25 cellular contexts compared by ENCODE assay signal in genomic region chr17:74152591-74153455, GRCh38. TPM values are rescaled to one million over a fixed set of nuclear protein-coding genes. Genes with fewer than 3 reads are reported as not detected.
DNase-seq lines count a peak whose midpoint lies in the region; ATAC-seq and TF ChIP-seq lines count a peak whose summit lies in the region.
"Had no signal": no experiment of that assay in that cellular context is flagged by ENCODE, and none has a peak within 500 bp of the region (broad histone marks: within the 10 kb centered on the region; RNA-seq: fewer than 3 reads in every experiment).

No MANE protein-coding gene starts in this region.

- H3K9me3 ChIP-seq in H9 (ENCODE audit: control insufficient read depth, low read depth, low read length) (no peaks in the 10 kb centered on the region), colonic mucosa (no peaks in the 10 kb centered on the region), thyroid gland (no peaks in the 10 kb centered on the region)
- H3K9me3 ChIP-seq in CD8-positive, alpha-beta memory T cell (ENCODE audit: low read length) = no peaks in the 10 kb centered on the region
- H3K9me3 ChIP-seq: HAP-1, prostate gland had no signal

- H2BK15ac ChIP-seq in H9 (ENCODE audit: low read depth, low read length) = no peak overlapping the region

- H3K9ac ChIP-seq in H9 (ENCODE audit: extremely low read depth, insufficient read length, low read length) (no peak overlapping the region), colonic mucosa (ENCODE audit: low read depth in 2 of 2, low read length in 2 of 2) (no peak overlapping the region)

- H3K4me1 Mint-ChIP-seq in H9 (peaks cover 11 to 27% of the 10 kb centered on the region in 2 experiments), CD14-positive monocyte (no peaks in the 10 kb centered on the region)
- no peaks in the 10 kb centered on the region for H3K4me1 Mint-ChIP-seq in CD8-positive, alpha-beta memory T cell
- H3K4me1 Mint-ChIP-seq: immature natural killer cell, memory B cell had no signal

- CTCF ChIA-PET in CD8-positive, alpha-beta memory T cell (lab: Charles Lee) = no interaction called here

- H3K23me2 ChIP-seq in H9 (ENCODE audit: insufficient read length, low read depth, low read length, poor library complexity, severe bottlenecking) = no peaks in the 10 kb centered on the region

- no peak overlapping the region for H3K4ac ChIP-seq in H9 (ENCODE audit: low read depth, low read length)

- no peak overlapping the region for H2BK120ac ChIP-seq in H9 (ENCODE audit: low read depth, low read length, poor library complexity, severe bottlenecking)

- H3K9me3 Mint-ChIP-seq in H9 (no peaks in the 10 kb centered on the region; a peak in 1 of 5 replicates), CD14-positive monocyte (no peaks in the 10 kb centered on the region)
- no peaks in the 10 kb centered on the region for H3K9me3 Mint-ChIP-seq in CD8-positive, alpha-beta memory T cell
- H3K9me3 Mint-ChIP-seq: dendritic cell treated with granulocyte-macrophage colony-stimulating factor and Interleukin-4, amounts not matched to agents 40 ng/mL and 50 ng/mL, for 4 days; memory B cell; natural killer cell treated with Interleukin-12 subunit alpha and Interleukin-12 subunit beta and Interleukin-15 and Interleukin-18, amount 100 ng/mL, for 72 hours; type B pancreatic cell had no signal

- no peak overlapping the region for H4K91ac ChIP-seq in H9 (ENCODE audit: insufficient read length, low read depth, low read length)

- H3T11ph ChIP-seq in H9 (ENCODE audit: low read length) = no peak overlapping the region

- TF ChIP-seq CTCF in H9 (conservative IDR thresholded peaks at IDR 0.05) (no peak), colonic mucosa (IDR thresholded peaks at IDR 0.05) (no peak), thyroid gland (IDR thresholded peaks at IDR 0.05) (no peak), CD14-positive monocyte (IDR thresholded peaks at IDR 0.05) (no peak)

- POLR2A ChIA-PET in CD8-positive, alpha-beta memory T cell (lab: Charles Lee) = no interaction called here

- no peak overlapping the region for H3K4me2 ChIP-seq in H9 (ENCODE audit: insufficient read depth, insufficient read length, low read length)

- H3K14ac ChIP-seq in H9 (ENCODE audit: insufficient read depth, low read length) = no peak overlapping the region; the same call in 1 of the 2 replicates

- no peak overlapping the region for H3K56ac ChIP-seq in H9 (ENCODE audit: insufficient read length, low read depth, low read length)

- H4K8ac ChIP-seq in H9 (replicated peaks; ENCODE audit: insufficient read length, low read depth, low read length) = no peak overlapping the region

- no peak overlapping the region for H4K5ac ChIP-seq in H9 (ENCODE audit: insufficient read length, low read depth, low read length)

- H3K36me3 Mint-ChIP-seq in H9 (ENCODE audit: insufficient read depth in 1 of 3, low read depth in 3 of 3) (peaks cover 0 to 2% (median 0%) of the 10 kb centered on the region in 3 experiments; a peak in 1 of 7 replicates), CD14-positive monocyte (no peaks in the 10 kb centered on the region)
- no peaks in the 10 kb centered on the region for H3K36me3 Mint-ChIP-seq in CD8-positive, alpha-beta memory T cell
- H3K36me3 Mint-ChIP-seq: activated naive CD8-positive, alpha-beta T cell; brain; immature natural killer cell; memory B cell; natural killer cell treated with Interleukin-12 subunit alpha and Interleukin-12 subunit beta and Interleukin-15 and Interleukin-18, amount 100 ng/mL, for 72 hours; type B pancreatic cell had no signal

- H2AK5ac ChIP-seq in H9 (ENCODE audit: insufficient read length, low read length) = no peak overlapping the region

- H2BK12ac ChIP-seq in H9 (ENCODE audit: insufficient read length, low read depth, low read length) = no peak overlapping the region

- H3K23ac ChIP-seq in H9 (ENCODE audit: insufficient read length, low read depth, low read length) = no peak overlapping the region

- no peak overlapping the region for H2BK5ac ChIP-seq in H9 (ENCODE audit: insufficient read length, low read length)

- no peak for ATAC-seq in HG02571 (IDR thresholded peaks at IDR 0.05; ENCODE audit: unreplicated experiment)
- ATAC-seq: stimulated activated naive CD8-positive, alpha-beta T cell treated with anti-CD3 and anti-CD28 coated beads, Interleukin-15, Interleukin-2, amounts not matched to agents 100 U/mL and 50 U/mL, for 24 hours had no signal

- no peaks in the 10 kb centered on the region for H3K79me2 ChIP-seq in H9 (ENCODE audit: insufficient read depth, low read length)

- no peaks in the 10 kb centered on the region for H3K27me3 ChIP-seq in H9 (ENCODE audit: insufficient read depth, low read length)
- no peaks in the 10 kb centered on the region for H3K27me3 ChIP-seq in colonic mucosa
- no peaks in the 10 kb centered on the region for H3K27me3 ChIP-seq in thyroid gland
- no peaks in the 10 kb centered on the region for H3K27me3 ChIP-seq in CD8-positive, alpha-beta memory T cell (ENCODE audit: insufficient read depth, low read length, poor library complexity, severe bottlenecking)

- H3K27ac ChIP-seq in H9 (ENCODE audit: insufficient read length, low read depth, low read length) (no peak overlapping the region), colonic mucosa (no peak overlapping the region), thyroid gland (no peak overlapping the region)
- no peak overlapping the region for H3K27ac ChIP-seq in CD8-positive, alpha-beta memory T cell (ENCODE audit: low read depth, low read length)
- H3K27ac ChIP-seq: epithelial cell of prostate, prostate gland had no signal

- peak; percentile 68 for DNase-seq in D341Med (ENCODE audit: low spot score)
- peak; percentile 26 for DNase-seq in H9
- DNase-seq in colonic mucosa = peak; percentile 12
- peak; percentile 72 for DNase-seq in mesenteric fat pad (ENCODE audit: low spot score)
- no peak for DNase-seq in thyroid gland
- no peak for DNase-seq in CD14-positive monocyte (ENCODE audit: low spot score)
- DNase-seq in CD8-positive, alpha-beta memory T cell = no peak
- DNase-seq: activated CD4-positive, alpha-beta T cell treated with anti-CD3 and anti-CD28 coated beads, Interleukin-2, amount 50 U/mL, for 1 hour; activated T-cell treated with anti-CD3 and anti-CD28 coated beads, Interleukin-2, amount 50 U/mL, for 48 hours; C1 segment of cervical spinal cord; DND-41; immature natural killer cell; NCI-H187 treated with DMSO at 0.1 percent for 48 hours; NCI-H526 treated with DMSO at 0.1 percent for 48 hours; stimulated activated naive CD8-positive, alpha-beta T cell treated with anti-CD3 and anti-CD28 coated beads, Interleukin-15, Interleukin-2, amounts not matched to agents 100 U/mL and 50 U/mL, for 24 hours had no signal

- no peak overlapping the region for H3K27ac Mint-ChIP-seq in H9
- H3K27ac Mint-ChIP-seq in CD14-positive monocyte = no peak overlapping the region
- H3K27ac Mint-ChIP-seq in CD8-positive, alpha-beta memory T cell = no peak overlapping the region
- H3K27ac Mint-ChIP-seq: activated naive CD8-positive, alpha-beta T cell; dendritic cell treated with granulocyte-macrophage colony-stimulating factor and Interleukin-4, amounts not matched to agents 40 ng/mL and 50 ng/mL, for 4 days; immature natural killer cell; memory B cell; natural killer cell treated with Interleukin-12 subunit alpha and Interleukin-12 subunit beta and Interleukin-15 and Interleukin-18, amount 100 ng/mL, for 72 hours; type B pancreatic cell had no signal

- H3K4me3 Mint-ChIP-seq in H9 = no peak overlapping the region
- H3K4me3 Mint-ChIP-seq in CD14-positive monocyte = no peak overlapping the region
- H3K4me3 Mint-ChIP-seq in CD8-positive, alpha-beta memory T cell = no peak overlapping the region
- H3K4me3 Mint-ChIP-seq: activated naive CD8-positive, alpha-beta T cell; brain; dendritic cell treated with granulocyte-macrophage colony-stimulating factor and Interleukin-4, amounts not matched to agents 40 ng/mL and 50 ng/mL, for 4 days; immature natural killer cell; memory B cell; natural killer cell treated with Interleukin-12 subunit alpha and Interleukin-12 subunit beta and Interleukin-15 and Interleukin-18, amount 100 ng/mL, for 72 hours; type B pancreatic cell had no signal

- no peak overlapping the region for H3K4me3 ChIP-seq in colonic mucosa
- no peak overlapping the region for H3K4me3 ChIP-seq in thyroid gland (replicated peaks in 1 of 3)
- H3K4me3 ChIP-seq in CD8-positive, alpha-beta memory T cell (ENCODE audit: low read length) = no peak overlapping the region
- H3K4me3 ChIP-seq: HAP-1, prostate gland had no signal

- TF ChIP-seq POLR2A in thyroid gland (IDR thresholded peaks at IDR 0.05) = no peak

- H3K4me1 ChIP-seq in H9 (ENCODE audit: insufficient read depth, low read length) (no peaks in the 10 kb centered on the region; the same call in 1 of the 2 replicates), colonic mucosa (no peaks in the 10 kb centered on the region), thyroid gland (no peaks in the 10 kb centered on the region)
- no peaks in the 10 kb centered on the region for H3K4me1 ChIP-seq in CD8-positive, alpha-beta memory T cell (ENCODE audit: insufficient read depth, low read length)
- H3K4me1 ChIP-seq: HAP-1, prostate gland had no signal

- intact Hi-C loops in colonic mucosa (cut with DNase I) = no loop called here
- intact Hi-C loops in thyroid gland (cut with DNase I) = no loop called here
- intact Hi-C loops in CD14-positive monocyte (cut with micrococcal nuclease) = no loop called here

- H3K27me3 Mint-ChIP-seq in H9 (ENCODE audit: low read depth) (peaks cover 7% of the 10 kb centered on the region), CD14-positive monocyte (ENCODE audit: low read depth in 3 of 3) (peaks cover 14 to 22% (median 17%) of the 10 kb centered on the region in 3 donors)
- H3K27me3 Mint-ChIP-seq in CD8-positive, alpha-beta memory T cell = peaks cover 22 to 50% of the 10 kb centered on the region in 2 donors

- H3K36me3 ChIP-seq in colonic mucosa (no peaks in the 10 kb centered on the region), thyroid gland (no peaks in the 10 kb centered on the region)
- no peaks in the 10 kb centered on the region for H3K36me3 ChIP-seq in CD8-positive, alpha-beta memory T cell (ENCODE audit: insufficient read depth, low read length)
- H3K36me3 ChIP-seq: HAP-1, prostate gland had no signal

- no peak overlapping the region for H3K18ac ChIP-seq in H9 (ENCODE audit: insufficient read length, low read depth, low read length)

- H3K79me1 ChIP-seq in H9 (ENCODE audit: insufficient read depth, low read depth, low read length, poor library complexity, severe bottlenecking) = no peaks in the 10 kb centered on the region

- no CpG with 5 or more reads among the region's 12 CpGs for WGBS in H9 (ENCODE audit: extremely low coverage, insufficient read length, low lambda C conversion rate)
- 56 to 58% methylated on average over 11 to 12 of the region's 12 CpGs for WGBS in thyroid gland, 2 donors

- no peak overlapping the region for H2BK20ac ChIP-seq in H9 (ENCODE audit: low read depth, low read length, poor library complexity, severe bottlenecking)

- H4K20me1 ChIP-seq in H9 (ENCODE audit: control insufficient read depth, insufficient read depth, insufficient read length) = no peaks in the 10 kb centered on the region

- no peak overlapping the region for H2AFZ ChIP-seq in H9 (ENCODE audit: low read length)

RNA-seq across cellular contexts. Expression of gene RPL38, which starts 50.7 kb away (rescaled TPM):
- 1,354 and 1,358 TPM in 2 replicates for total RNA-seq in H9 (2021)
- total RNA-seq in colonic mucosa = 100 to 1,000 TPM; 723 to 795 TPM
- total RNA-seq in mesenteric fat pad = 642 TPM
- total RNA-seq in thyroid gland = 100 to 1,000 TPM; 320 to 657 (median 412) TPM
- 1,000 to 10,000 TPM in 1 of 2 donors, 100 to 1,000 TPM in 1; 919 to 1,070 TPM for polyA plus RNA-seq in CD14-positive monocyte
- total RNA-seq in CD8-positive, alpha-beta memory T cell = 1,000 to 10,000 TPM; 1,457 to 1,489 TPM
- polyA plus RNA-seq in CD8-positive, alpha-beta memory T cell = 1,839 TPM

Comparison
In these comparisons a context has a peak if more than half of its experiments do, and no peak if none do; other contexts are left out.
1. DNase-seq: peak in D341Med (single experiment), H9 (single experiment), colonic mucosa (single experiment) and mesenteric fat pad (single experiment); none in thyroid gland (0 of 2), CD14-positive monocyte (single experiment) and CD8-positive, alpha-beta memory T cell (0 of 5).